In genomic region chr2:139383532-139383931, GRCh38 we compare ENCODE assay signal across 22 cellular contexts.
DNase-seq lines count a peak whose midpoint lies in the region; ATAC-seq and TF ChIP-seq lines count a peak whose summit lies in the region.
"Had no signal": no experiment of that assay in that cellular context is flagged by ENCODE, and none has a peak within 500 bp of the region (broad histone marks: within the 10 kb centered on the region; RNA-seq: fewer than 3 reads in every experiment).

No MANE protein-coding gene starts in this region.

- no peak overlapping the region for H3K9ac ChIP-seq in colonic mucosa (ENCODE audit: low read depth in 2 of 2, low read length in 2 of 2)
- H3K9ac ChIP-seq: BLaER1 had no signal

- intact Hi-C loops in mucosa of descending colon (cut with DNase I, micrococcal nuclease), result no loop called here
- intact Hi-C loops in colonic mucosa (cut with DNase I), result no loop called here

- H3K4me3 ChIP-seq in WERI-Rb-1 (ENCODE audit: low read depth, low read length) (no peak overlapping the region), mucosa of descending colon (no peak overlapping the region), colonic mucosa (no peak overlapping the region)
- H3K4me3 ChIP-seq: BLaER1, GM12878 had no signal

- peak; percentile 52 for ATAC-seq in mucosa of descending colon
- ATAC-seq in GM21515 (IDR thresholded peaks at IDR 0.05; ENCODE audit: unreplicated experiment), result no peak
- ATAC-seq: GM12878 had no signal

- H3K36me3 ChIP-seq in WERI-Rb-1, result no peaks in the 10 kb centered on the region
- H3K36me3 ChIP-seq in mucosa of descending colon (ENCODE audit: low read depth), result no peaks in the 10 kb centered on the region
- H3K36me3 ChIP-seq in colonic mucosa, result no peaks in the 10 kb centered on the region
- H3K36me3 ChIP-seq: BE2C, BLaER1 had no signal

- H3K4me1 ChIP-seq in mucosa of descending colon (ENCODE audit: low read depth) (no peaks in the 10 kb centered on the region), colonic mucosa (no peaks in the 10 kb centered on the region)
- H3K4me1 ChIP-seq: BE2C, BLaER1 had no signal

- DNase-seq in D341Med (ENCODE audit: low spot score), result peak; percentile 20
- DNase-seq in WERI-Rb-1, result peak; percentile 7
- no peak for DNase-seq in mucosa of descending colon
- no peak for DNase-seq in colonic mucosa
- DNase-seq: ACHN; BE2C; C1 segment of cervical spinal cord; CD4-positive, alpha-beta memory T cell; CD4-positive, CD25-positive, alpha-beta regulatory T cell; CD8-positive, alpha-beta memory T cell; COR-L47; DMS 273 treated with DMSO at 0.1 percent for 48 hours; DMS153; DMS53; DMS79; DND-41; EL; GDM1 had no signal

- no peak overlapping the region for H3K27ac ChIP-seq in WERI-Rb-1
- no peak overlapping the region for H3K27ac ChIP-seq in colonic mucosa
- H3K27ac ChIP-seq: 22Rv1, BLaER1 had no signal

- TF ChIP-seq CTCF in WERI-Rb-1 (IDR thresholded peaks at IDR 0.05; ENCODE audit: low read depth, low read length) (no peak), mucosa of descending colon (IDR thresholded peaks at IDR 0.05) (no peak), colonic mucosa (IDR thresholded peaks at IDR 0.05) (no peak)

- H3K9me3 ChIP-seq in WERI-Rb-1 (ENCODE audit: severe bottlenecking), result no peaks in the 10 kb centered on the region
- H3K9me3 ChIP-seq in mucosa of descending colon, result no peaks in the 10 kb centered on the region
- H3K9me3 ChIP-seq in colonic mucosa, result no peaks in the 10 kb centered on the region
- H3K9me3 ChIP-seq: BE2C, BLaER1 had no signal

- H3K27me3 ChIP-seq in WERI-Rb-1 (ENCODE audit: insufficient read depth, low read depth, severe bottlenecking), result peaks cover 12% of the 10 kb centered on the region
- H3K27me3 ChIP-seq in colonic mucosa, result no peaks in the 10 kb centered on the region
- H3K27me3 ChIP-seq: BE2C, BLaER1 had no signal

Comparison
In these comparisons a context has a peak if more than half of its experiments do, and no peak if none do; other contexts are left out.
1. DNase-seq: peak in D341Med (single experiment) and WERI-Rb-1 (single experiment); none in mucosa of descending colon (0 of 3) and colonic mucosa (single experiment).